ENCODE assay signal across 8 cellular contexts in the genomic region with DNA sequence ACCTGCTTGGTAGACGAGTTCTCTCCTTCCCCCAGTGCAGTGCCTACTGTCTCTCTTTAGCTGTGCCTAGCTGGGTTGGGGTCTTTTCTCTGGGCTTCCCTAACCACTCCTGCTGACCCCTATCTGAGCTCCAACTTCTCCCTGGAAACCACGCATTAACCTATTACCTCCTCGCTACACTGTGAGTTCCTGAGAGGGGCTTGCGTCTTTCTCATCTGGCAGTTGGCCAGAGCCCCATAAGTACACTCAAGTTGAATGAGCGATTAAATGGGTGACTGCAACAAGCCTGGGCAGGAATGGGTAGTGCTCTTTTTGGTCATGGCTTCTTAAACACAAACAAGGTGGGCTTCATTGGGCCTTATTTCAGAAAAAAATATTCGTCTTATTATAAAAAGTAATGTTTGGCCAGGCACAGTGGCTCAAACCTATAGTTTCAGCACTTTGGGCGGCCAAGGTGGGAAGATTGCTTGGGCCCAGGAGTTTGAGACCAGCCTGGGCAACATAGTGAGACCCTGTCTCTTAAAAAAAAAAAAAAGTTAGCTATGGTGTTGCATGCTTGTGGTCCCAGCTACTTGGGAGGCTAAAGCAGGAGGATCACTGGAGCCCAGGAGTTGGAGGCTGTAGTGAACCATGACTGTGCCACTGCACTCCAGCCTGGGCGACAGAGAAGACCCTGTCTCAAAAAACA. TPM values are rescaled to one million over a fixed set of nuclear protein-coding genes. Genes with fewer than 3 reads are reported as not detected.
DNase-seq lines count a peak whose midpoint lies in the region; ATAC-seq and TF ChIP-seq lines count a peak whose summit lies in the region.

No MANE protein-coding gene starts in this region.

- ATAC-seq in heart right ventricle (no peak), foreskin keratinocyte (no peak), upper lobe of left lung (ENCODE audit: low FRiP score in 2 of 2) (no peak), HG03521 (IDR thresholded peaks at IDR 0.05; ENCODE audit: unreplicated experiment) (no peak), HG02840 (IDR thresholded peaks at IDR 0.05; ENCODE audit: low FRiP score, unreplicated experiment) (no peak)

- no peak overlapping the region for H2AFZ ChIP-seq in OCI-LY7 (ENCODE audit: low read length)

- no peaks in the 10 kb centered on the region for H3K9me2 ChIP-seq in OCI-LY7 (ENCODE audit: insufficient read depth, low read length)

- H3K36me3 ChIP-seq in heart right ventricle (no peaks in the 10 kb centered on the region), OCI-LY7 (ENCODE audit: insufficient read depth, low read length) (no peaks in the 10 kb centered on the region), upper lobe of left lung (no peaks in the 10 kb centered on the region)

- H3K4me1 ChIP-seq in heart right ventricle (peaks cover 3 to 81% (median 62%) of the 10 kb centered on the region in 9 donors), OCI-LY7 (ENCODE audit: insufficient read depth, low read length, poor library complexity, severe bottlenecking) (peaks cover 98% of the 10 kb centered on the region), foreskin keratinocyte (peaks cover 41% of the 10 kb centered on the region), upper lobe of left lung (peaks cover 33 to 44% (median 40%) of the 10 kb centered on the region in 4 donors)

- DNase-seq in heart right ventricle (no peak), cardiac septum (ENCODE audit: low spot score) (no peak), OCI-LY7 (ENCODE audit: low spot score) (no peak), foreskin keratinocyte (peak in 1 of 2 donors; percentile 52), upper lobe of left lung (no peak), activated gamma-delta T cell (lab: John Stamatoyannopoulos, UW) (no peak)

- POLR2A ChIA-PET in OCI-LY7 (lab: Charles Lee): interaction anchor here (0.7 to 12.8 kb wide), 17 partner anchors 10 to 1061 kb away, joined by 3 to 308 read pairs (median 5); a partner anchor contains a TSS

- BruUV-seq in OCI-LY7 (replicated peaks; lab: Mats Ljungman, UMichigan): TSS peak; percentile 93

- H3K9me3 ChIP-seq in heart right ventricle (no peaks in the 10 kb centered on the region), OCI-LY7 (ENCODE audit: low read length) (no peaks in the 10 kb centered on the region), upper lobe of left lung (no peaks in the 10 kb centered on the region)

- H3K79me2 ChIP-seq in OCI-LY7 (ENCODE audit: insufficient read depth, low read depth, low read length): peaks cover 12% of the 10 kb centered on the region; the same call in 1 of the 2 replicates

- WGBS in heart right ventricle, 2 donors: 80 to 83% methylated on average over 8 of the region's 8 CpGs
- 65 to 81% methylated on average over 8 of the region's 8 CpGs for WGBS in upper lobe of left lung, 2 donors

- TF ChIP-seq EP300 in upper lobe of left lung (IDR thresholded peaks at IDR 0.05): no peak

- H3K4me3 ChIP-seq in heart right ventricle (no peak overlapping the region), OCI-LY7 (ENCODE audit: low read depth, low read length, poor library complexity, severe bottlenecking) (peak overlapping the region; percentile 70), upper lobe of left lung (no peak overlapping the region)

- TF ChIP-seq CTCF in heart right ventricle (IDR thresholded peaks at IDR 0.05) (no peak), OCI-LY7 (conservative IDR thresholded peaks at IDR 0.05; ENCODE audit: low read length) (no peak), foreskin keratinocyte (conservative IDR thresholded peaks at IDR 0.05) (no peak), upper lobe of left lung (IDR thresholded peaks at IDR 0.05) (no peak)

- H3K27me3 ChIP-seq in heart right ventricle (no peaks in the 10 kb centered on the region), foreskin keratinocyte (no peaks in the 10 kb centered on the region), upper lobe of left lung (no peaks in the 10 kb centered on the region)

- peak overlapping the region; percentile 98 for H3K4me2 ChIP-seq in OCI-LY7 (ENCODE audit: low read length)

- intact Hi-C loops in heart right ventricle (cut with DNase I): no loop called here
- intact Hi-C loops in cardiac septum (cut with DNase I): no loop called here
- intact Hi-C loops in OCI-LY7 (cut with micrococcal nuclease; ENCODE audit: unreplicated experiment): loop anchor here (1.0 to 5.0 kb wide), 4 partner anchors 12 to 1058 kb away; a partner anchor contains a TSS

- no peaks in the 10 kb centered on the region for H4K20me1 ChIP-seq in OCI-LY7 (ENCODE audit: insufficient read depth, low read length)

- H3K27ac ChIP-seq in heart right ventricle (peak overlapping the region in 9 of 10 donors; percentile 43 to 85 (median 75)), OCI-LY7 (ENCODE audit: low read depth, low read length, poor library complexity, severe bottlenecking) (peak overlapping the region; percentile 96), foreskin keratinocyte (peak overlapping the region; percentile 48), upper lobe of left lung (peak overlapping the region; percentile 76 to 86 (median 80))

- no peak for TF ChIP-seq POLR2A in upper lobe of left lung (IDR thresholded peaks at IDR 0.05)

- CTCF ChIA-PET in OCI-LY7 (lab: Charles Lee; ENCODE audit: unreplicated experiment): interaction anchor here (0.6 to 5.9 kb wide), 3 partner anchors 11 to 85 kb away, joined by 3 to 52 read pairs (median 5); no protein-coding TSS in a partner anchor

RNA-seq across cellular contexts. Expression of a gene that starts 41.4 kb away (rescaled TPM):
- total RNA-seq in heart right ventricle (100 to 1,000 TPM in 1 of 10 donors, 10 to 100 TPM in 9; 63.9 to 121 (median 80.9) TPM), cardiac septum (58.3 TPM), OCI-LY7 (2022) (112 and 118 TPM in 2 replicates), foreskin keratinocyte (94.3 and 98.9 TPM in 2 replicates), upper lobe of left lung (10 to 100 TPM; 24.1 to 100.0 (median 71.7) TPM)
- polyA plus RNA-seq in heart right ventricle (10 to 100 TPM; 58.5 to 59.9 TPM), foreskin keratinocyte (70.4 and 86.3 TPM in 2 replicates)
- total RNA-seq in OCI-LY7 (2014; rRNA removed; shearing (Covaris generic)): 30.4 and 34.1 TPM in 2 replicates
